21 cellular contexts compared by ENCODE assay signal in genomic region chr5:96619946-96620345, GRCh38.
"Had no signal": no experiment of that assay in that cellular context is flagged by ENCODE, and none has a peak within 500 bp of the region (broad histone marks: within the 10 kb centered on the region; RNA-seq: fewer than 3 reads in every experiment).

No MANE protein-coding gene starts in this region.

- H3K9me3 ChIP-seq: colonic mucosa, esophagus squamous epithelium, gastrocnemius medialis, lower lobe of right lung had no signal

- ATAC-seq: effector memory CD8-positive, alpha-beta T cell; esophagus mucosa; gastrocnemius medialis; left lung; lower lobe of right lung; mucosa of descending colon had no signal

- H3K4me1 ChIP-seq: colonic mucosa had no signal

- H3K4me3 ChIP-seq: colonic mucosa, esophagus squamous epithelium, gastrocnemius medialis, left lung, lower lobe of right lung, mucosa of descending colon had no signal

- H3K27me3 ChIP-seq: colonic mucosa, esophagus squamous epithelium, gastrocnemius medialis, left lung had no signal

- DNase-seq: colonic mucosa; cortex of kidney; effector CD8-positive, alpha-beta T cell; effector memory CD8-positive, alpha-beta T cell; endodermal cell; erythroblast; esophagus squamous epithelium; foreskin fibroblast; foreskin melanocyte; gastrocnemius medialis; glutamatergic neuron; head of caudate nucleus; hippocampal formation; left cardiac atrium; left lung; lower lobe of right lung; mesenchymal stem cell; mucosa of descending colon; naive B cell had no signal

- H3K36me3 ChIP-seq: colonic mucosa, esophagus squamous epithelium, gastrocnemius medialis, left lung, lower lobe of right lung had no signal

- H3K27ac ChIP-seq: colonic mucosa, epithelial cell of prostate, esophagus squamous epithelium, gastrocnemius medialis, left lung, lower lobe of right lung had no signal
